In the genomic region with DNA sequence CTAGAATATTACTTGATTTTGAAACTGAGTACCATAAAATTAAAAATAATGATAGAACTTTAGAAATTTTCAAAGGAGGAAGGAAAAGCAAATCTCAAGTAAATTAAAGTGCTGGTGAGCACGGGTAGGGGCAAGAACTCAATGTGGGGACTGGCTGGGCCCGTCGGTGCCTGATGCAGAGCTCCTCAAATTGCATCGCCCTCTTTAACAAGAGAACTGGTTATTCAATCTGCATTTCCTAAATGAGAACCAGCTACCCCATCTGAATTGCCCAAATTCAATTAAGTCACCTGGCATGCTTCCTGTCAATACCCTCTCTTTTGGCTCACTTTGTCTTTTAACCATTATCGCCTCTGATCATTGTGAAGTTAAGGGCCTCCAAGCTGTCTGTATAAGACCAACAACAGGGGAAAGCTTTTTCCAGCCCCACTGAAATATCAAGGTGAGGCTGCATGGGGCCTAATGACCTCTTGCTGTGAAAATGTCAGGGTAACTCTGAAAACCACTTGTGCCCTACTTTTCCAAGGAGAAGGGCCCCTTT, we compare ENCODE assay signal across 22 cellular contexts.
"Had no signal": no experiment of that assay in that cellular context is flagged by ENCODE, and none has a peak within 500 bp of the region (broad histone marks: within the 10 kb centered on the region; RNA-seq: fewer than 3 reads in every experiment).

No MANE protein-coding gene starts in this region.

- H3K27ac Mint-ChIP-seq: activated CD4-positive, alpha-beta T cell treated with anti-CD3 and anti-CD28 coated beads, Interleukin-2, amount 10 ng/mL, durations not matched to agents 7 days and 5 days; activated CD8-positive, alpha-beta T cell treated with anti-CD3 and anti-CD28 coated beads, Interleukin-2, amount 10 ng/mL, durations not matched to agents 7 days and 5 days; activated T-helper 1 cell treated with anti-CD3 and anti-CD28 coated beads, Interleukin-12 subunit alpha, Interleukin-12 subunit beta, Interleukin-2, Interleukin-4 antibody, amounts not matched to agents 30 ng/mL and 10 ng/mL and 1 ng/mL, durations not matched to agents 14 hours and 24 hours and 36 hours; dendritic cell treated with granulocyte-macrophage colony-stimulating factor and Interleukin-4, amounts not matched to agents 40 ng/mL and 50 ng/mL, for 4 days; nephron had no signal

- H3K27me3 ChIP-seq: body of pancreas, foreskin keratinocyte, right atrium auricular region, thyroid gland had no signal

- DNase-seq: activated CD4-positive, alpha-beta T cell treated with anti-CD3 and anti-CD28 coated beads, Interleukin-2, amount 10 ng/mL, durations not matched to agents 7 days and 5 days; activated CD4-positive, CD25-positive, alpha-beta regulatory T cell treated with anti-CD3 and anti-CD28 coated beads, Interleukin-2, amount 50 U/mL, for 72 hours; activated CD8-positive, alpha-beta T cell treated with anti-CD3 and anti-CD28 coated beads, Interleukin-2, amount 10 ng/mL, durations not matched to agents 7 days and 5 days; activated gamma-delta T cell; activated naive CD4-positive, alpha-beta T cell treated with anti-CD3 and anti-CD28 coated beads, Interleukin-2, amount 50 U/mL, for 16 hours; anterior cingulate cortex; body of pancreas; effector CD4-positive, alpha-beta T cell; foreskin keratinocyte; pancreas; psoas muscle; stimulated activated CD4-positive, alpha-beta T cell treated with anti-CD3 and anti-CD28 coated beads, Interleukin-4, amount 100 ng/mL, for 24 hours; stimulated activated naive CD8-positive, alpha-beta T cell treated with anti-CD3 and anti-CD28 coated beads, Interleukin-15, Interleukin-2, amounts not matched to agents 100 U/mL and 50 U/mL, for 24 hours; T-helper 2 cell; thyroid gland; upper lobe of right lung had no signal

- FAIRE-seq: islet of Langerhans, pancreas had no signal

- H3K9me3 Mint-ChIP-seq: activated CD4-positive, alpha-beta T cell treated with anti-CD3 and anti-CD28 coated beads, Interleukin-2, amount 10 ng/mL, durations not matched to agents 7 days and 5 days; activated T-helper 1 cell treated with anti-CD3 and anti-CD28 coated beads, Interleukin-12 subunit alpha, Interleukin-12 subunit beta, Interleukin-2, Interleukin-4 antibody, amounts not matched to agents 30 ng/mL and 10 ng/mL and 1 ng/mL, durations not matched to agents 14 hours and 24 hours and 36 hours; dendritic cell treated with granulocyte-macrophage colony-stimulating factor and Interleukin-4, amounts not matched to agents 40 ng/mL and 50 ng/mL, for 4 days; nephron had no signal

- H3K27ac ChIP-seq: body of pancreas, foreskin keratinocyte, pancreas, psoas muscle, right atrium auricular region, thyroid gland, upper lobe of right lung, VCaP had no signal

- H3K4me1 Mint-ChIP-seq: activated CD4-positive, alpha-beta T cell treated with anti-CD3 and anti-CD28 coated beads, Interleukin-2, amount 10 ng/mL, durations not matched to agents 7 days and 5 days had no signal

- H3K4me3 Mint-ChIP-seq: activated CD4-positive, alpha-beta T cell treated with anti-CD3 and anti-CD28 coated beads, Interleukin-2, amount 10 ng/mL, durations not matched to agents 7 days and 5 days; activated CD8-positive, alpha-beta T cell treated with anti-CD3 and anti-CD28 coated beads, Interleukin-2, amount 10 ng/mL, durations not matched to agents 7 days and 5 days; activated T-helper 1 cell treated with anti-CD3 and anti-CD28 coated beads, Interleukin-12 subunit alpha, Interleukin-12 subunit beta, Interleukin-2, Interleukin-4 antibody, amounts not matched to agents 30 ng/mL and 10 ng/mL and 1 ng/mL, durations not matched to agents 14 hours and 24 hours and 36 hours; dendritic cell treated with granulocyte-macrophage colony-stimulating factor and Interleukin-4, amounts not matched to agents 40 ng/mL and 50 ng/mL, for 4 days; nephron had no signal

- H3K4me3 ChIP-seq: body of pancreas, pancreas, psoas muscle, right atrium auricular region, thyroid gland, upper lobe of right lung had no signal

- H3K9me3 ChIP-seq: body of pancreas, pancreas, psoas muscle, right atrium auricular region, thyroid gland, upper lobe of right lung had no signal

- H3K36me3 ChIP-seq: pancreas, right atrium auricular region, thyroid gland, upper lobe of right lung had no signal

- H3K4me1 ChIP-seq: body of pancreas, foreskin keratinocyte, pancreas, psoas muscle had no signal
